ENCODE assay signal across 27 cellular contexts in genomic region chr15:77375133-77375532, GRCh38.
"Had no signal": no experiment of that assay in that cellular context is flagged by ENCODE, and none has a peak within 500 bp of the region (broad histone marks: within the 10 kb centered on the region; RNA-seq: fewer than 3 reads in every experiment).

No MANE protein-coding gene starts in this region.

- ATAC-seq: stimulated activated effector memory CD8-positive, alpha-beta T cell treated with anti-CD3 and anti-CD28 coated beads, Interleukin-12 subunit alpha, Interleukin-12 subunit beta, amount 100 ng/mL, for 72 hours; stimulated activated memory B cell treated with anti-CD40 and anti-IgM and Interleukin-4, amounts not matched to agents 10 μg/mL and 1 μg/mL and 100 μg/mL, for 72 hours; stimulated activated naive B cell treated with anti-CD40 and anti-IgM and Interleukin-4, amounts not matched to agents 10 μg/mL and 1 μg/mL and 100 μg/mL, for 72 hours; stimulated activated naive CD8-positive, alpha-beta T cell treated with anti-CD3 and anti-CD28 coated beads, Interleukin-15, amount 100 ng/mL, for 72 hours; stimulated activated naive CD8-positive, alpha-beta T cell treated with anti-CD3 and anti-CD28 coated beads, Interleukin-15, Interleukin-2, amounts not matched to agents 100 U/mL and 50 U/mL, for 24 hours; upper lobe of right lung had no signal

- H3K4me1 ChIP-seq: stomach, suprapubic skin, testis, thyroid gland, tibial artery, tibial nerve, upper lobe of left lung, upper lobe of right lung, uterus, vagina had no signal

- H3K27me3 ChIP-seq: stomach, suprapubic skin, testis, thyroid gland, tibial artery, tibial nerve, transverse colon, upper lobe of left lung, upper lobe of right lung, uterus, vagina had no signal

- FAIRE-seq: urothelium cell line had no signal

- DNase-seq: stimulated activated CD4-positive, alpha-beta T cell treated with anti-CD3 and anti-CD28 coated beads, Interleukin-2, amount 100 ng/mL, for 48 hours; stimulated activated CD4-positive, alpha-beta T cell treated with anti-CD3 and anti-CD28 coated beads, Interleukin-4, amount 100 ng/mL, for 1 hour; stimulated activated CD4-positive, alpha-beta T cell treated with anti-CD3 and anti-CD28 coated beads, Interleukin-4, amount 100 ng/mL, for 24 hours; stimulated activated CD4-positive, alpha-beta T cell treated with anti-CD3 and anti-CD28 coated beads, Interleukin-4, amount 100 ng/mL, for 4 hours; stimulated activated CD8-positive, alpha-beta memory T cell treated with anti-CD3 and anti-CD28 coated beads, Interleukin-4, amount 100 ng/mL, for 48 hours; stimulated activated naive B cell treated with anti-CD40 and anti-IgM and Interleukin-4, amounts not matched to agents 10 μg/mL and 1 μg/mL and 100 μg/mL, for 72 hours; stimulated activated naive CD4-positive, alpha-beta T cell; stimulated activated naive CD4-positive, alpha-beta T cell treated with Interleukin-2 at 50 U/mL for 16 hours; stimulated activated naive CD8-positive, alpha-beta T cell treated with anti-CD3 and anti-CD28 coated beads, Interleukin-15, amount 100 ng/mL, for 72 hours; stimulated activated naive CD8-positive, alpha-beta T cell treated with anti-CD3 and anti-CD28 coated beads, Interleukin-15, Interleukin-2, amounts not matched to agents 100 U/mL and 50 U/mL, for 24 hours; stomach; substantia nigra; testis; thyroid gland; tibial artery; transverse colon; trophoblast cell; upper lobe of right lung; uterus had no signal

- H3K9me3 ChIP-seq: stomach, suprapubic skin, testis, thoracic aorta, thyroid gland, tibial artery, tibial nerve, transverse colon, upper lobe of left lung, upper lobe of right lung, uterus, vagina had no signal

- H3K36me3 ChIP-seq: stomach, suprapubic skin, thoracic aorta, thyroid gland, tibial artery, tibial nerve, transverse colon, upper lobe of left lung, upper lobe of right lung, uterus, vagina had no signal

- H3K27ac ChIP-seq: stomach, suprapubic skin, testis, thoracic aorta, thyroid gland, tibial artery, tibial nerve, transverse colon, upper lobe of left lung, upper lobe of right lung, uterus, vagina had no signal

- H3K4me3 ChIP-seq: stomach, suprapubic skin, testis, thoracic aorta, thyroid gland, tibial artery, tibial nerve, transverse colon, upper lobe of left lung, upper lobe of right lung, uterus, vagina had no signal
